Comparison of ENCODE assay signal across 8 cellular contexts in the genomic region with DNA sequence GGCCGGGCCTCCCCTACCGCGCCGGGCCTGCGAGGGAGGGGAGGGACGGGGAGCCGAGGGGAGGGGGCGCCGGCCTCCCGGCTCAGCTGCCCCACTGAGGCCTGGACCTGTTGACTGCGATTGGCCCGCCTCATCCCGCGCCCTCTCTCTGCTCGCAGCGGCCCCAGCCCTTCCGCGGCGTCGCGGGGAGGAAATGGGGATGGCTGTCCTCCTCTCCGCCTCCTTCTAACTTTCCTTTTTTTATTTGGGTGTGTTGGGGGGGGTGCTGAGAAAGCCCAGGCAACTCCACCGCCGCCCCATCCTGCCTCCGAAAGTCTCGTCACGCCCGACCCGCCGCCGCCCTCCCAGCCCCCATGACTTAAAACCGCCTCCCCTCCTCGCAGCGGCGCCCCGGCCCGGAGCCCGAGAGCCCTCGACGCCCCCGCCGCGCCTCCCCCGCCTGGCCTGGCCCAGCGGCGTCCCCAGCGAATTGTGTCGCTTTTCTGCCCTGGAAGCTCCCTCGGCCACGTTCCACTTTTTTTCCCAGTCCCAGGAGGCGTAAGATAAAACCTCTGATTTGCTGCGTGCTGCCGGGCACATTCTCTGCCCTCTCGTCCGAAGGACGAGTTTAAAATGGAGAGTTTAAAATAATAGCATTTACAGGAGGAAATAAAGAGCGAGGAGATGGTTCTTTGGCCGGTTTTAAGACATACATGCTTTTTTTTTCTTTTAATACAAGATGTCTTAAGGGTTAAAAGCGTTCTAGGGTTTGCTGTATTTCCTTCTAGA. TPM values are rescaled to one million over a fixed set of nuclear protein-coding genes. Genes with fewer than 3 reads are reported as not detected.
DNase-seq lines count a peak whose midpoint lies in the region; ATAC-seq and TF ChIP-seq lines count a peak whose summit lies in the region.

No MANE protein-coding gene starts in this region.

- H3K9me3 Mint-ChIP-seq in IgD-negative memory B cell = peaks cover 0 to 6% (median 0%) of the 10 kb centered on the region in 3 donors

- peak; percentile 18 for ATAC-seq in GM19468 (IDR thresholded peaks at IDR 0.05; ENCODE audit: extremely low read depth, unreplicated experiment)
- ATAC-seq in T-helper 17 cell = peak; percentile 58

- H3K4me3 ChIP-seq in retinal pigment epithelial cell (ENCODE audit: low read length) = peak overlapping the region; percentile 46

- peak; percentile 56 for DNase-seq in CMK (ENCODE audit: low read depth)
- DNase-seq in T-helper 17 cell = peak; percentile 28 to 63 (median 51)
- peak; percentile 95 for DNase-seq in astrocyte of the hippocampus (ENCODE audit: low read depth, low spot score)
- DNase-seq in hypothalamus (lab: John Stamatoyannopoulos, UW) = peak in 48 of 51 donors; percentile 34 to 92 (median 80)
- no peak for DNase-seq in retinal pigment epithelial cell (ENCODE audit: low read depth)
- no peak for DNase-seq in epidermal melanocyte (ENCODE audit: insufficient read length, low spot score)

- peaks cover 22% of the 10 kb centered on the region for H3K27me3 Mint-ChIP-seq in IgD-negative memory B cell
- H3K27me3 Mint-ChIP-seq in T-helper 17 cell = peaks cover 11% of the 10 kb centered on the region

- H3K9me3 ChIP-seq in T-helper 17 cell (ENCODE audit: control insufficient read depth, low read length, poor library complexity, severe bottlenecking) = no peaks in the 10 kb centered on the region

- H3K27ac Mint-ChIP-seq in IgD-negative memory B cell (peak overlapping the region; percentile 79 to 97 (median 95)), T-helper 17 cell (peak overlapping the region; percentile 97)

- peaks cover 14 to 32% (median 17%) of the 10 kb centered on the region in 3 donors for H3K4me1 Mint-ChIP-seq in IgD-negative memory B cell
- peaks cover 25% of the 10 kb centered on the region for H3K4me1 Mint-ChIP-seq in T-helper 17 cell

- no peak for TF ChIP-seq CTCF in retinal pigment epithelial cell (conservative IDR thresholded peaks at IDR 0.05; ENCODE audit: low read depth, low read length)

- H3K4me3 Mint-ChIP-seq in IgD-negative memory B cell = peak overlapping the region; percentile 91 to 99 (median 94)
- peak overlapping the region; percentile 100 for H3K4me3 Mint-ChIP-seq in T-helper 17 cell

- peaks cover 1% of the 10 kb centered on the region for H3K36me3 Mint-ChIP-seq in IgD-negative memory B cell
- peaks cover 4% of the 10 kb centered on the region for H3K36me3 Mint-ChIP-seq in T-helper 17 cell (ENCODE audit: low read depth)

RNA-seq across cellular contexts. Expression of a gene that starts 0.9 kb away (rescaled TPM):
- polyA plus RNA-seq in IgD-negative memory B cell = not detected
- under 1 TPM; 0.34 to 0.37 TPM for total RNA-seq in T-helper 17 cell

RNA-seq across cellular contexts. Expression of a gene that starts 7.7 kb away (rescaled TPM):
- 8.7 TPM for polyA plus RNA-seq in IgD-negative memory B cell
- 10 to 100 TPM; 68.6 to 72.0 TPM for total RNA-seq in T-helper 17 cell

Comparison
In these comparisons a context has a peak if more than half of its experiments do, and no peak if none do; other contexts are left out.
1. DNase-seq: peak in CMK (single experiment), T-helper 17 cell (3 of 3), astrocyte of the hippocampus (single experiment) and hypothalamus (48 of 51); none in retinal pigment epithelial cell (single experiment) and epidermal melanocyte (single experiment).